ENCODE assay signal across 8 cellular contexts in the genomic region with DNA sequence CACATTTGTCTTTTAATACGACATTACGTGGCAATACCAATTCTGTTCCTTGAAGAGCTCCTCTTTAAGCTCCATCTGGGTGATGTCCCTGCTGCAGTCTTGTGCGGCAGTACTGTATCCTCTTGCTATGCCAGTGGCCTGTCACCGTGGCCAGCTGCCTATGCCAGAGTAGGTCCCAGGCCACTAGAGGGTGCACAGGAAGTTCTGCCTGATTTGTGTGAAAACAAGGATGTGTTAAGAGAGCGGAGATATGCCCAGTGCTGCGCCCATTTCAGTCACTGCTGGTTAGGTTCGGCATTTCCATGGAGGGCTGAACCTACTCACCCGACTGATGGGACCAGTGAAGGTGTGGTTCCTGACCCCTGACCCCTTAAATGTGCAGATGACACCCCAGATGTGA. TPM values are rescaled to one million over a fixed set of nuclear protein-coding genes. Genes with fewer than 3 reads are reported as not detected.
A peak's percentile ranks its signal among the peaks of the same experiment; 100 is the strongest.
DNase-seq lines count a peak whose midpoint lies in the region; ATAC-seq and TF ChIP-seq lines count a peak whose summit lies in the region.

No MANE protein-coding gene starts in this region.

- no peaks in the 10 kb centered on the region for H3F3A ChIP-seq in GM23248 (ENCODE audit: insufficient read depth)

- ATAC-seq in GM21576 (IDR thresholded peaks at IDR 0.05; ENCODE audit: unreplicated experiment) (no peak), HG03457 (IDR thresholded peaks at IDR 0.05; ENCODE audit: unreplicated experiment) (no peak)

- H3K4me3 ChIP-seq in AG04450 (ENCODE audit: low read depth, low read length): no peak overlapping the region
- H3K4me3 ChIP-seq in GM23248: no peak overlapping the region

- in situ Hi-C loops in GM23248 (cut with MboI): no loop called here

- POLR2A ChIA-PET in AG04450 (lab: Yijun Ruan, JAX): no interaction called here

- H3K36me3 ChIP-seq in GM23248 (ENCODE audit: low read depth): no peaks in the 10 kb centered on the region

- DNase-seq in AG04450 (ENCODE audit: low read depth, low spot score) (no peak), GM23248 (peak; percentile 30), amygdala (lab: John Stamatoyannopoulos, UW) (peak in 41 of 56 donors; percentile 12 to 85 (median 50)), left kidney (ENCODE audit: low read depth, low spot score) (peak; percentile 60), NCI-H2107 (lab: John Stamatoyannopoulos, UW) (no peak), NCI-H2029 (lab: John Stamatoyannopoulos, UW) (no peak)

- no peaks in the 10 kb centered on the region for H3K4me1 ChIP-seq in GM23248 (ENCODE audit: insufficient read depth)

- WGBS in GM23248 (ENCODE audit: low coverage in 1 of 2, low lambda C conversion rate in 2 of 2, missing lambda C conversion rate in 2 of 2), 2 experiments: 75 to 82% methylated on average over 8 of the region's 8 CpGs

- H3K27ac ChIP-seq in AG04450 (ENCODE audit: low read depth, low read length) (no peak overlapping the region), GM23248 (no peak overlapping the region)

- H3K27me3 ChIP-seq in AG04450 (ENCODE audit: control insufficient read depth, insufficient read depth, low read length) (no peaks in the 10 kb centered on the region), GM23248 (replicated peaks; ENCODE audit: insufficient read depth) (no peaks in the 10 kb centered on the region)

- H3K4me2 ChIP-seq in GM23248 (ENCODE audit: unreplicated experiment): no peak overlapping the region

- no peaks in the 10 kb centered on the region for H3K9me3 ChIP-seq in AG04450 (ENCODE audit: control insufficient read depth, insufficient read depth, low read length)
- no peaks in the 10 kb centered on the region for H3K9me3 ChIP-seq in GM23248 (ENCODE audit: low read depth)

- H4K20me1 ChIP-seq in GM23248 (ENCODE audit: insufficient read depth): no peaks in the 10 kb centered on the region

- no peaks in the 10 kb centered on the region for H3K9me2 ChIP-seq in GM23248 (ENCODE audit: insufficient read depth)

- no peak overlapping the region for H3K9ac ChIP-seq in GM23248

- CTCF ChIA-PET in AG04450 (lab: Charles Lee): interaction anchor here (1.3 kb wide), 1 partner anchor 15 kb away, joined by 4 read pairs; no protein-coding TSS in a partner anchor

- H3K79me2 ChIP-seq in GM23248 (ENCODE audit: insufficient read depth): no peaks in the 10 kb centered on the region

- H2AFZ ChIP-seq in GM23248: no peak overlapping the region

- peak; percentile 37; the same call in 1 of the 2 replicates for TF ChIP-seq CTCF in AG04450 (IDR thresholded peaks at IDR 0.05; ENCODE audit: low read depth, low read length)

RNA-seq across cellular contexts. Expression of a gene that starts 25.2 kb away (rescaled TPM):
- polyA plus RNA-seq in AG04450 (2011; rRNA removed): 7.5 and 8.2 TPM in 2 replicates
- polyA minus RNA-seq in AG04450 (2011; rRNA and poly(A)+ RNA removed): 12.0 and 13.7 TPM in 2 replicates
- total RNA-seq in GM23248 (2014; rRNA removed; shearing (Covaris generic)): 7.1 and 11.4 TPM in 2 replicates
- polyA plus RNA-seq in GM23248 (2016; fragmentation: Nextera tagmentation; extraction: Ambion mirVana): 4.9 and 5.0 TPM in 2 replicates

RNA-seq across cellular contexts. Expression of a gene that starts 26.8 kb away (rescaled TPM):
- polyA plus RNA-seq in AG04450 (2011; rRNA removed) (45.6 and 64.6 TPM in 2 replicates), GM23248 (2016; fragmentation: Nextera tagmentation; extraction: Ambion mirVana) (74.9 and 75.8 TPM in 2 replicates)
- polyA minus RNA-seq in AG04450 (2011; rRNA and poly(A)+ RNA removed): 27.2 and 32.4 TPM in 2 replicates
- total RNA-seq in GM23248 (2014; rRNA removed; shearing (Covaris generic)): 100 and 110 TPM in 2 replicates

Comparison
In these comparisons a context has a peak if more than half of its experiments do, and no peak if none do; other contexts are left out.
1. DNase-seq: peak in GM23248 (single experiment), amygdala (41 of 56) and left kidney (single experiment); none in AG04450 (single experiment), NCI-H2107 (single experiment) and NCI-H2029 (single experiment).